Comparison of ENCODE assay signal across 1 cellular context in the genomic region with DNA sequence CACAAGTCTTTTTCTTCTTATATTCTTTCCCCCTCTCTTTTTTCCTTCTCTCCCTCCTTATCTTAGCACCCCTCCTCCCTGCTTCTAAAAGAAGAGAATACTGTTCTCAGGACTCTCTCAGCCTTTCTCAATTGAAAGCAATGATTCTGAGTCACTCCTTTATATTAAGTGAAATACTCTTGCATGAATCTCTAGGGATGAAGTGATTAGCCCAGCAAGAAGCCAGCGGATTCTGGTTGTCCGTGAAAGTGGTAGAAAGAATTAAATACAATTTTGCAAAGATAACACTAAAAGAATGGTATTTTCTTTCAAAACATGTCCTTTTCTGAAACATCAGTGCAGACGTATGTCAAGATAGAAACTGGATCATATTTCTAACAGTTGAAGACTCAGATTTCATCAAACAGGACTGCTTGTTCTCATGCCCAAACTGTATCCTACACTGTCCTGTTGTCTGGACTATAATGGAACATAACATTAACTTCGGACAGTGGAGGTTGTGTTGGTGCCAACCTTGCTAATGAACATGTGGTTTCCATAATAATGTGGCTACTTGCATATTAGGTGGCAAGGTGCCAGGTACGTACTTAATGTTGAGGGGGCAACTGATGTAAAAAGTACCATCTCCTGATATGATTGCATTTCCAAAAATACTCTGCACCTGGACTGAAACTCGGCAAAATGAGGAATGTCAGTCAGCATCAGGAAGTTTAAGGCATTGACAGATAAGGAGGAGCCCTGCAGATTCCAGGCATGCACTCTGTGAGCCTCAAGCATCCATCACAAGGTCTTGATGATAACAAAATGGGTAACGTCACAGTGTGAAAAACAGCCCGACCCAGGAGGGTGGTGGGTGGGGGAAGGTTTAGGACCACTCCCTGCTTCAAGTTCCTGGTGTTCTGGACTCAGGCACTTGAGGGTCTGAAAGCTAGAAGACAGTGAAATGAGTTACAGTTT.
A peak's percentile ranks its signal among the peaks of the same experiment; 100 is the strongest.
TF ChIP-seq lines count a peak whose summit lies in the region.

No MANE protein-coding gene starts in this region.

TF ChIP-seq in HEK293, 187 proteins besides CTCF, POLR2A, EP300 and RAD21 (continued from another document):
- no peak for TF ChIP-seq PRDM2 (tag by site-specific recombination; IDR thresholded peaks at IDR 0.05; ENCODE audit: borderline replicate concordance)
- no peak for TF ChIP-seq ZNF449 (tag by site-specific recombination; IDR thresholded peaks at IDR 0.05)
- 0 out of 2 replicates have a peak, but pooled peaks have one; percentile 38 for TF ChIP-seq ZNF10 (tag by site-specific recombination; IDR thresholded peaks at IDR 0.05)
- peak; percentile 55; the same call in 1 of the 2 replicates for TF ChIP-seq ZNF600 (tag by site-specific recombination; IDR thresholded peaks at IDR 0.05)
- no peak for TF ChIP-seq ZNF664 (tag by site-specific recombination; IDR thresholded peaks at IDR 0.05)
- TF ChIP-seq GLIS2 (tag by site-specific recombination; IDR thresholded peaks at IDR 0.05), result no peak
- no peak for TF ChIP-seq ZNF549 (tag by site-specific recombination; IDR thresholded peaks at IDR 0.05)
TF ChIP-seq in HEK293: peak in this region for 8.
